ENCODE assay signal across 25 cellular contexts in the genomic region with DNA sequence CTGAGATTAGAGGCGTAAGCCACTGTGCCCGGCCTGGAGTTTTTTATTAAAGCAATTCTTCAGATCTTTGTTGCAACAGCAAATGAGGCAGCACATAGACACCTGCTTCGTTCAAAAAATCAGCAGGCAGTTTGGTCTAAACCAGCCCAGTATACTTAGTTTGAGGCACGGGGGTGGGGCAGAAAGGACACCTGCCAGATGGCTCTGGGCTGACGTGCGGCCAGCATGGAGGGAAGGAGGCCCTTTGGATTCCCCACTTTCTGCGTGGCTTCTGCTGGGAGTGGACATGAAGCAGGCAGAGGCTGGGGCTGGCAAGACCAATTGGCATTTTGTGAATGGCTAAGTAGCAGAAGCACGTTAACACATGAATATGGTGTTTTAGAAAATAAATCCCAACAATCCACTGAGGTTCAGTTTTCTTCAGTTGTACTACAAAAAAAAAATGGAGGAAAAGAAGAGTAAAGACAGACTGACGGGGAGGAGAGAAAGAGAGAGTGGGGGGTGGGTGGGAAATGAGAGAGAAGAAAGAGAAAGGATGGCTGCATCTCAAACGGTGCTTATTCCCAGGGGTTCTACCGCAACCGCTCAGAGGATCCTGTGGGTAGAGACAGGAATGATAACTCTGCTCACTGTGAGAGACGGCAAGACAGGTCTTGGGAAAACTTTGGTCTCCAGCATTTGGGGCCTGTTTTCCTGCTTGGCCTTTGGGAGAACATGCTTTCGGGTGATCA. TPM values are rescaled to one million over a fixed set of nuclear protein-coding genes. Genes with fewer than 3 reads are reported as not detected.
"Had no signal": no experiment of that assay in that cellular context is flagged by ENCODE, and none has a peak within 500 bp of the region (broad histone marks: within the 10 kb centered on the region; RNA-seq: fewer than 3 reads in every experiment).

No MANE protein-coding gene starts in this region.

- H3K27ac Mint-ChIP-seq: activated naive CD4-positive, alpha-beta T cell treated with anti-CD3 and anti-CD28 coated beads, Interleukin-2, amount 50 U/mL, for 24 hours; effector memory CD8-positive, alpha-beta T cell; memory B cell; nephron; stimulated activated memory B cell treated with anti-CD40 and anti-IgM and Interleukin-4, amounts not matched to agents 10 μg/mL and 1 μg/mL and 100 μg/mL, for 72 hours had no signal

- H3K36me3 Mint-ChIP-seq: activated naive CD4-positive, alpha-beta T cell treated with anti-CD3 and anti-CD28 coated beads, Interleukin-2, amount 50 U/mL, for 24 hours; memory B cell; stimulated activated memory B cell treated with anti-CD40 and anti-IgM and Interleukin-4, amounts not matched to agents 10 μg/mL and 1 μg/mL and 100 μg/mL, for 72 hours had no signal

- H3K4me3 ChIP-seq: esophagus muscularis mucosa, sigmoid colon, smooth muscle cell, stomach, suprapubic skin, transverse colon, uterus had no signal

- H3K9me3 Mint-ChIP-seq: activated naive CD4-positive, alpha-beta T cell treated with anti-CD3 and anti-CD28 coated beads, Interleukin-2, amount 50 U/mL, for 24 hours; brain; effector memory CD8-positive, alpha-beta T cell; memory B cell; nephron; stimulated activated memory B cell treated with anti-CD40 and anti-IgM and Interleukin-4, amounts not matched to agents 10 μg/mL and 1 μg/mL and 100 μg/mL, for 72 hours had no signal

- H3K27me3 ChIP-seq: esophagus muscularis mucosa, sigmoid colon, stomach, suprapubic skin, transverse colon, uterus had no signal

- H3K4me3 Mint-ChIP-seq: activated naive CD4-positive, alpha-beta T cell treated with anti-CD3 and anti-CD28 coated beads, Interleukin-2, amount 50 U/mL, for 24 hours; brain; effector memory CD8-positive, alpha-beta T cell; memory B cell; nephron; stimulated activated memory B cell treated with anti-CD40 and anti-IgM and Interleukin-4, amounts not matched to agents 10 μg/mL and 1 μg/mL and 100 μg/mL, for 72 hours had no signal

- ATAC-seq: effector memory CD8-positive, alpha-beta T cell; left cardiac atrium; stimulated activated memory B cell treated with anti-CD40 and anti-IgM and Interleukin-4, amounts not matched to agents 10 μg/mL and 1 μg/mL and 100 μg/mL, for 72 hours had no signal

- H3K36me3 ChIP-seq: esophagus muscularis mucosa, sigmoid colon, stomach, suprapubic skin, transverse colon, uterus had no signal

- H3K9me3 ChIP-seq: esophagus muscularis mucosa, sigmoid colon, stomach, suprapubic skin, transverse colon, uterus had no signal

- H3K4me1 Mint-ChIP-seq: activated naive CD4-positive, alpha-beta T cell treated with anti-CD3 and anti-CD28 coated beads, Interleukin-2, amount 50 U/mL, for 24 hours; memory B cell; nephron; stimulated activated memory B cell treated with anti-CD40 and anti-IgM and Interleukin-4, amounts not matched to agents 10 μg/mL and 1 μg/mL and 100 μg/mL, for 72 hours had no signal

- H3K27me3 Mint-ChIP-seq: activated naive CD4-positive, alpha-beta T cell treated with anti-CD3 and anti-CD28 coated beads, Interleukin-2, amount 50 U/mL, for 24 hours; brain; effector memory CD8-positive, alpha-beta T cell; memory B cell; stimulated activated memory B cell treated with anti-CD40 and anti-IgM and Interleukin-4, amounts not matched to agents 10 μg/mL and 1 μg/mL and 100 μg/mL, for 72 hours had no signal

- DNase-seq: activated CD4-positive, alpha-beta T cell treated with anti-CD3 and anti-CD28 coated beads, Interleukin-2, amount 50 U/mL, for 1 hour; activated CD4-positive, CD25-positive, alpha-beta regulatory T cell treated with anti-CD3 and anti-CD28 coated beads, Interleukin-2, amount 50 U/mL, for 72 hours; activated gamma-delta T cell treated with Interleukin-2 at 50 U/mL for 16 hours; activated T-cell treated with anti-CD3 and anti-CD28 coated beads, Interleukin-2, amount 50 U/mL, for 1 hour; aorta; effector memory CD8-positive, alpha-beta T cell; hippocampal formation; left cardiac atrium; occipital lobe; posterior cingulate gyrus; sigmoid colon; stimulated activated CD4-positive, alpha-beta T cell treated with anti-CD3 and anti-CD28 coated beads, Interleukin-15, amount 100 ng/mL, for 24 hours; stomach; transverse colon; uterus had no signal

- H3K27ac ChIP-seq: esophagus muscularis mucosa, sigmoid colon, stomach, suprapubic skin, transverse colon, uterus had no signal

- H3K4me1 ChIP-seq: esophagus muscularis mucosa, sigmoid colon, stomach, suprapubic skin, transverse colon, uterus had no signal

- H3K4me2 ChIP-seq: smooth muscle cell had no signal

RNA-seq across cellular contexts. Expression of gene C16orf46, which starts 16.3 kb away (rescaled TPM):
- total RNA-seq: mononuclear cell; T-helper 2 cell treated with Interferon-gamma antibody and Interleukin-4, amounts not matched to agents 100 ng/mL and 5 ng/mL, for 36 hours had no signal
